ENCODE assay signal across 8 cellular contexts in the genomic region with DNA sequence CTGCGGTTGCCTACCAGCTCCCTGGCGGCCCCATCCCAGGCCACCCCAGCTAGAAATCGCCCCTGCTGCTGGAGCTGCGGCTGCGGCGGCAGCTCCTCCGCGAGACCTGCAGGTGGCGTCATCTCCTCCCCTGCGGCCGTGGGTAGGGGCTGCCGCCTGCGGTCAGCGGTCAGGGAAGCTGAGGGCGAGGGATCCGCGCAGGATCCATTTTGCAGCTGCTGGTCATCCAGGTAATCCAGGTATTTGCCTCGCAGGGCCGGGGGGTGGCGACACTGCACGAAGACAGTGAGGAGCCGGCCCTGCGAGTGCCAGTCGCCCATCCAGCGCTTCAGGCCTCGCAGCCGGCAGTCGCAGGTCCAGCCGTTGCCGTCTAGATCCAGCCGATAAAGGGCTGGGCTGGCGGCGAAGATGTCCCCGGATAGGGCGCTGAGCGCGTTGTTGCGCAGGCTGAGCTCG. TPM values are rescaled to one million over a fixed set of nuclear protein-coding genes. Genes with fewer than 3 reads are reported as not detected.
A peak's percentile ranks its signal among the peaks of the same experiment; 100 is the strongest.
DNase-seq lines count a peak whose midpoint lies in the region; ATAC-seq, FAIRE-seq and TF ChIP-seq lines count a peak whose summit lies in the region.

No MANE protein-coding gene starts in this region.

- H3K27ac ChIP-seq in heart left ventricle (peak overlapping the region; percentile 25 to 79 (median 66)), osteoblast (ENCODE audit: low read depth, low read length) (no peak overlapping the region)

- no peaks in the 10 kb centered on the region for H3K79me2 ChIP-seq in osteoblast (ENCODE audit: insufficient read depth, low read length)

- no peaks in the 10 kb centered on the region for H3K9me3 Mint-ChIP-seq in activated naive CD8-positive, alpha-beta T cell treated with anti-CD3 and anti-CD28 coated beads for 36 hours

- H3K27me3 ChIP-seq in heart left ventricle: peaks cover 0 to 48% (median 0%) of the 10 kb centered on the region in 9 donors
- peaks cover 58% of the 10 kb centered on the region for H3K27me3 ChIP-seq in osteoblast (ENCODE audit: insufficient read depth, low read length)

- WGBS in heart left ventricle, 4 donors: 0 to 1% (median 1%) methylated on average over 36 to 39 of the region's 39 CpGs

- peaks cover 5 to 54% (median 40%) of the 10 kb centered on the region in 12 donors for H3K4me1 ChIP-seq in heart left ventricle
- peaks cover 9% of the 10 kb centered on the region for H3K4me1 ChIP-seq in osteoblast (ENCODE audit: insufficient read depth, low read length)

- H4K20me1 ChIP-seq in osteoblast (ENCODE audit: insufficient read depth, low read length): no peaks in the 10 kb centered on the region

- H3K36me3 Mint-ChIP-seq in activated naive CD8-positive, alpha-beta T cell treated with anti-CD3 and anti-CD28 coated beads for 36 hours: no peaks in the 10 kb centered on the region

- H2AFZ ChIP-seq in osteoblast (ENCODE audit: low read length): no peak overlapping the region

- DNase-seq in DMS79 (lab: John Stamatoyannopoulos, UW) (peak; percentile 40), NB4 (ENCODE audit: low read depth) (peak; percentile 32), heart left ventricle (peak; percentile 60 to 82 (median 74)), osteoblast (ENCODE audit: insufficient read length, low spot score, missing footprints) (peak; percentile 91), HTR-8/SVneo (ENCODE audit: insufficient read length, low spot score) (no peak)
- peak; percentile 19 for DNase-seq in activated naive CD8-positive, alpha-beta T cell treated with anti-CD3 and anti-CD28 coated beads for 36 hours

- H3K36me3 ChIP-seq in heart left ventricle (no peaks in the 10 kb centered on the region), osteoblast (ENCODE audit: insufficient read depth, low read length) (no peaks in the 10 kb centered on the region)

- peaks cover 11% of the 10 kb centered on the region for H3K4me1 Mint-ChIP-seq in activated naive CD8-positive, alpha-beta T cell treated with anti-CD3 and anti-CD28 coated beads for 36 hours

- H3K4me2 ChIP-seq in osteoblast (ENCODE audit: insufficient read depth, low read length): peak overlapping the region; percentile 74

- no peak overlapping the region for H3K4me3 Mint-ChIP-seq in activated naive CD8-positive, alpha-beta T cell treated with anti-CD3 and anti-CD28 coated beads for 36 hours

- FAIRE-seq in HTR-8/SVneo (lab: Jason Lieb, UNC): no peak

- H3K4me3 ChIP-seq in NB4 (ENCODE audit: low read depth, low read length) (no peak overlapping the region), heart left ventricle (peak overlapping the region; percentile 42 to 73 (median 62)), osteoblast (ENCODE audit: insufficient read depth, low read length) (peak overlapping the region; percentile 57)

- no peaks in the 10 kb centered on the region for H3K9me3 ChIP-seq in heart left ventricle
- H3K9me3 ChIP-seq in osteoblast (ENCODE audit: low read depth, low read length): no peaks in the 10 kb centered on the region

- H3K27me3 Mint-ChIP-seq in activated naive CD8-positive, alpha-beta T cell treated with anti-CD3 and anti-CD28 coated beads for 36 hours: peaks cover 79% of the 10 kb centered on the region

- intact Hi-C loops in heart left ventricle (cut with DNase I): loop anchor here in 9 of 10 donors (1.0 to 10.0 kb wide), 10 partner anchors 29 to 148 kb away; no protein-coding TSS in a partner anchor

- ATAC-seq in heart left ventricle (peak; percentile 25 to 73 (median 62)), HG02642 (IDR thresholded peaks at IDR 0.05; ENCODE audit: poor library complexity, unreplicated experiment) (no peak), HG02759 (IDR thresholded peaks at IDR 0.05; ENCODE audit: unreplicated experiment) (no peak)

- H3K27ac Mint-ChIP-seq in activated naive CD8-positive, alpha-beta T cell treated with anti-CD3 and anti-CD28 coated beads for 36 hours: no peak overlapping the region

- TF ChIP-seq POLR2A in NB4 (IDR thresholded peaks at IDR 0.05; ENCODE audit: extremely low read depth, insufficient read length): no peak
- no peak for TF ChIP-seq POLR2A in heart left ventricle (IDR thresholded peaks at IDR 0.05)

- TF ChIP-seq CTCF in NB4 (IDR thresholded peaks at IDR 0.05; ENCODE audit: low read depth, low read length) (peak; percentile 47), heart left ventricle (IDR thresholded peaks at IDR 0.05) (peak; percentile 38 to 67 (median 58)), osteoblast (IDR thresholded peaks at IDR 0.05; ENCODE audit: extremely low read depth, low read depth, low read length) (peak; percentile 48)

RNA-seq across cellular contexts. Expression of a gene that starts 1.5 kb away (rescaled TPM):
- total RNA-seq in activated naive CD8-positive, alpha-beta T cell treated with anti-CD3 and anti-CD28 coated beads for 36 hours: not detected
- total RNA-seq in heart left ventricle (1 to 10 TPM; 1.5 to 7.0 (median 3.2) TPM), osteoblast (0.29 and 0.36 TPM in 2 replicates)
- polyA plus RNA-seq in heart left ventricle: 1 to 10 TPM in 1 of 2 donors, under 1 TPM in 1; 0.53 to 1.8 TPM

Comparison
In these comparisons a context has a peak if more than half of its experiments do, and no peak if none do; other contexts are left out.
1. ATAC-seq: peak in heart left ventricle (4 of 4); none in HG02642 (single experiment) and HG02759 (single experiment).
2. Peak in every context shown above with its lines, with median percentiles within 50 percentile points of each other: CTCF ChIP-seq.